ENCODE assay signal across 8 cellular contexts in the genomic region with DNA sequence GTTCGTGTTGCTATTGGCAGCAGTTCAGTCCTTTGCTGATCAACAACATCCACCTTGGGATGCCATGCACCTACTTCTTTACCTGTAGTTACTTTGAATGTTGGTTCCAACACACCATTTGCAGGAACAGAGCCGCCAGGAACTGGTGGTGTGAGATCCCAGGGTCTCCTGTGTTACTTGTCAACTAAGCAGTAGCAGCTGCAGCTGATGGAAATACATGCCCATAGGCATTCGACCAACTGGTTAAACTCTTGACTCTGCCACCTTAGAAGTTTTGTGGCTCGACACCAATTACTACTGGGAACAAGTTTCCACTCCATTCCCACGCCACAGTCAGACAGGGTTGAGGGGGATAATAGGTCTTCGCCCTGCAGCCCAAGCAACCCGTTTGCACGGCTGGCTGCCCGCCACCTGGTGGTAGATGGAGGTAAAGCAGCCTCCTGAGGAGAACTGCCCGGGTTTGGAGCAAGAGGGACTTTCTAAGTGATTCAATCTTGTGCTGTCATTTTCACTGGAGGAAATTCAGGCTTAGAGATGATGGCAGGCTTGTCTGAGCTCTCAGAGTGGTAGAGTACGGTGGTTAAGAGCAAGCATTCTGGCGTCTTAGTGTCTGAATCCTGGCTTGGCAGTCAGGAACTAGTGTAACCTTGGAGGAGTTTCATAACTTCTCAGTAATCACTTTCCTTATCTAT.
DNase-seq lines count a peak whose midpoint lies in the region; ATAC-seq and TF ChIP-seq lines count a peak whose summit lies in the region.

No MANE protein-coding gene starts in this region.

- H3K36me3 ChIP-seq in DOHH2 (ENCODE audit: control insufficient read depth, low read length) (no peaks in the 10 kb centered on the region), Loucy (ENCODE audit: insufficient read depth, low read length) (no peaks in the 10 kb centered on the region), right atrium auricular region (no peaks in the 10 kb centered on the region)

- H3F3A ChIP-seq in DOHH2 (ENCODE audit: control insufficient read depth, insufficient read depth) (no peaks in the 10 kb centered on the region), Loucy (ENCODE audit: low read depth) (no peaks in the 10 kb centered on the region)

- ATAC-seq in GM21529 (IDR thresholded peaks at IDR 0.05; ENCODE audit: unreplicated experiment) = peak; percentile 67
- peak; percentile 72 for ATAC-seq in sciatic nerve
- no peak for ATAC-seq in GM19467 (IDR thresholded peaks at IDR 0.05; ENCODE audit: unreplicated experiment)

- TF ChIP-seq CTCF in DOHH2 (IDR thresholded peaks at IDR 0.05; ENCODE audit: low read depth, low read length, poor library complexity, severe bottlenecking) = peak; percentile 97
- TF ChIP-seq CTCF in Loucy (conservative IDR thresholded peaks at IDR 0.05; ENCODE audit: low read length) = peak; percentile 98
- TF ChIP-seq CTCF in right atrium auricular region (IDR thresholded peaks at IDR 0.05) = peak; percentile 96 to 98

- peak; percentile 47 for DNase-seq in T-helper 22 cell (ENCODE audit: low read depth)
- DNase-seq in amniotic stem cell (lab: John Stamatoyannopoulos, UW) = peak; percentile 13
- peak; percentile 75 for DNase-seq in right atrium auricular region (ENCODE audit: low spot score)
- peak; percentile 86 for DNase-seq in sciatic nerve (ENCODE audit: low spot score)

- H3K4me3 ChIP-seq in DOHH2 (ENCODE audit: low read length) = no peak overlapping the region
- no peak overlapping the region for H3K4me3 ChIP-seq in Loucy (ENCODE audit: low read length, poor library complexity, severe bottlenecking)
- no peak overlapping the region for H3K4me3 ChIP-seq in right atrium auricular region

- H3K9ac ChIP-seq in Loucy (ENCODE audit: low read depth, low read length, poor library complexity, severe bottlenecking) = no peak overlapping the region

- H3K9me2 ChIP-seq in DOHH2 (replicated peaks; ENCODE audit: control insufficient read depth, low read length) (no peaks in the 10 kb centered on the region), Loucy (replicated peaks; ENCODE audit: low read depth, low read length) (no peaks in the 10 kb centered on the region)

- intact Hi-C loops in sciatic nerve (cut with DNase I) = loop anchor here (2.0 to 10.0 kb wide), 2 partner anchors 44 to 240 kb away; no protein-coding TSS in a partner anchor

- no peaks in the 10 kb centered on the region for H3K9me3 ChIP-seq in DOHH2 (ENCODE audit: control insufficient read depth, insufficient read depth, low read length)
- H3K9me3 ChIP-seq in Loucy (ENCODE audit: insufficient read depth, low read depth, low read length) = no peaks in the 10 kb centered on the region
- H3K9me3 ChIP-seq in right atrium auricular region = no peaks in the 10 kb centered on the region

- H2AFZ ChIP-seq in Loucy (ENCODE audit: low read length) = peak overlapping the region; percentile 63

- H3K79me2 ChIP-seq in DOHH2 (ENCODE audit: control insufficient read depth, low read length) = no peaks in the 10 kb centered on the region
- no peaks in the 10 kb centered on the region for H3K79me2 ChIP-seq in Loucy (ENCODE audit: insufficient read depth, low read length)

- H3K27ac ChIP-seq in DOHH2 (ENCODE audit: low read depth, low read length) (no peak overlapping the region), right atrium auricular region (no peak overlapping the region)

- H4K20me1 ChIP-seq in DOHH2 (ENCODE audit: control insufficient read depth, insufficient read depth, low read depth, low read length) (no peaks in the 10 kb centered on the region), Loucy (ENCODE audit: insufficient read depth, low read length, poor library complexity, severe bottlenecking) (no peaks in the 10 kb centered on the region)

- peaks cover 44% of the 10 kb centered on the region for H3K27me3 ChIP-seq in DOHH2 (ENCODE audit: control insufficient read depth, low read length)
- no peaks in the 10 kb centered on the region for H3K27me3 ChIP-seq in Loucy (ENCODE audit: insufficient read depth, low read length, poor library complexity, severe bottlenecking)
- H3K27me3 ChIP-seq in right atrium auricular region = no peaks in the 10 kb centered on the region

- H3K4me2 ChIP-seq in DOHH2 (ENCODE audit: low read length) (no peak overlapping the region), Loucy (ENCODE audit: low read depth, low read length, poor library complexity, severe bottlenecking) (peak overlapping the region; percentile 2)

- H3K4me1 ChIP-seq in DOHH2 (ENCODE audit: control insufficient read depth, low read length) = peaks cover 9% of the 10 kb centered on the region
- H3K4me1 ChIP-seq in Loucy (ENCODE audit: insufficient read depth, low read length, poor library complexity, severe bottlenecking) = peaks cover 63% of the 10 kb centered on the region
- peaks cover 0 to 11% of the 10 kb centered on the region in 2 donors for H3K4me1 ChIP-seq in right atrium auricular region

Comparison
In these comparisons a context has a peak if more than half of its experiments do, and no peak if none do; other contexts are left out.
1. DNase-seq: peak in every context shown above with its lines; median percentile 86 in sciatic nerve; 75 in right atrium auricular region; 47 in T-helper 22 cell; 13 in amniotic stem cell.